1 cellular context compared by ENCODE assay signal in genomic region chr18:25349131-25349925, GRCh38.
TF ChIP-seq lines count a peak whose summit lies in the region.

No MANE protein-coding gene starts in this region.

TF ChIP-seq in HEK293, 187 proteins besides CTCF, POLR2A, EP300 and RAD21 (continued from another document):
- TF ChIP-seq PRDM2 (tag by site-specific recombination; IDR thresholded peaks at IDR 0.05; ENCODE audit: borderline replicate concordance) (no peak), OVOL3 (tag by site-specific recombination; IDR thresholded peaks at IDR 0.05) (no peak), ZNF670 (tag by site-specific recombination; IDR thresholded peaks at IDR 0.05; ENCODE audit: low read depth) (no peak), ZBTB26 (tag by site-specific recombination; optimal IDR thresholded peaks at IDR 0.05) (no peak), ZBTB20 (tag by site-specific recombination; IDR thresholded peaks at IDR 0.05) (peak; percentile 23; the same call in 1 of the 2 replicates)
